Comparison of ENCODE assay signal across 1 cellular context in genomic region chr3:74613060-74613459, GRCh38.
TF ChIP-seq lines count a peak whose summit lies in the region.

No MANE protein-coding gene starts in this region.

TF ChIP-seq in SK-N-SH, 30 proteins besides CTCF, POLR2A, EP300 and RAD21 (continued from another document):
- TF ChIP-seq, protein P1, sequence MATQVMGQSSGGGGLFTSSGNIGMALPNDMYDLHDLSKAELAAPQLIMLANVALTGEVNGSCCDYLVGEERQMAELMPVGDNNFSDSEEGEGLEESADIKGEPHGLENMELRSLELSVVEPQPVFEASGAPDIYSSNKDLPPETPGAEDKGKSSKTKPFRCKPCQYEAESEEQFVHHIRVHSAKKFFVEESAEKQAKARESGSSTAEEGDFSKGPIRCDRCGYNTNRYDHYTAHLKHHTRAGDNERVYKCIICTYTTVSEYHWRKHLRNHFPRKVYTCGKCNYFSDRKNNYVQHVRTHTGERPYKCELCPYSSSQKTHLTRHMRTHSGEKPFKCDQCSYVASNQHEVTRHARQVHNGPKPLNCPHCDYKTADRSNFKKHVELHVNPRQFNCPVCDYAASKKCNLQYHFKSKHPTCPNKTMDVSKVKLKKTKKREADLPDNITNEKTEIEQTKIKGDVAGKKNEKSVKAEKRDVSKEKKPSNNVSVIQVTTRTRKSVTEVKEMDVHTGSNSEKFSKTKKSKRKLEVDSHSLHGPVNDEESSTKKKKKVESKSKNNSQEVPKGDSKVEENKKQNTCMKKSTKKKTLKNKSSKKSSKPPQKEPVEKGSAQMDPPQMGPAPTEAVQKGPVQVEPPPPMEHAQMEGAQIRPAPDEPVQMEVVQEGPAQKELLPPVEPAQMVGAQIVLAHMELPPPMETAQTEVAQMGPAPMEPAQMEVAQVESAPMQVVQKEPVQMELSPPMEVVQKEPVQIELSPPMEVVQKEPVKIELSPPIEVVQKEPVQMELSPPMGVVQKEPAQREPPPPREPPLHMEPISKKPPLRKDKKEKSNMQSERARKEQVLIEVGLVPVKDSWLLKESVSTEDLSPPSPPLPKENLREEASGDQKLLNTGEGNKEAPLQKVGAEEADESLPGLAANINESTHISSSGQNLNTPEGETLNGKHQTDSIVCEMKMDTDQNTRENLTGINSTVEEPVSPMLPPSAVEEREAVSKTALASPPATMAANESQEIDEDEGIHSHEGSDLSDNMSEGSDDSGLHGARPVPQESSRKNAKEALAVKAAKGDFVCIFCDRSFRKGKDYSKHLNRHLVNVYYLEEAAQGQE (IDR thresholded peaks at IDR 0.05; ENCODE audit: low read depth, low read length) = no peak
- TF ChIP-seq TAF1 (IDR thresholded peaks at IDR 0.05; ENCODE audit: borderline replicate concordance, low read depth, low read length) = no peak
- TF ChIP-seq SMC3 (IDR thresholded peaks at IDR 0.05; ENCODE audit: low read depth, low read length) = no peak
- TF ChIP-seq TCF12 (IDR thresholded peaks at IDR 0.05) = peak; percentile 87
- TF ChIP-seq JUND (IDR thresholded peaks at IDR 0.05) = peak; percentile 86
- TF ChIP-seq ZBTB33 (IDR thresholded peaks at IDR 0.05; ENCODE audit: borderline replicate concordance, low read depth) = no peak
- TF ChIP-seq, protein P2, sequence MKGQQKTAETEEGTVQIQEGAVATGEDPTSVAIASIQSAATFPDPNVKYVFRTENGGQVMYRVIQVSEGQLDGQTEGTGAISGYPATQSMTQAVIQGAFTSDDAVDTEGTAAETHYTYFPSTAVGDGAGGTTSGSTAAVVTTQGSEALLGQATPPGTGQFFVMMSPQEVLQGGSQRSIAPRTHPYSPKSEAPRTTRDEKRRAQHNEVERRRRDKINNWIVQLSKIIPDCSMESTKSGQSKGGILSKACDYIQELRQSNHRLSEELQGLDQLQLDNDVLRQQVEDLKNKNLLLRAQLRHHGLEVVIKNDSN (IDR thresholded peaks at IDR 0.05; ENCODE audit: borderline replicate concordance, low read depth) = no peak
- peak; percentile 69; the same call in 1 of the 2 replicates for TF ChIP-seq FOSL2 (IDR thresholded peaks at IDR 0.05; ENCODE audit: borderline replicate concordance, low read depth)
